Comparison of ENCODE assay signal across 2 cellular contexts in the genomic region with DNA sequence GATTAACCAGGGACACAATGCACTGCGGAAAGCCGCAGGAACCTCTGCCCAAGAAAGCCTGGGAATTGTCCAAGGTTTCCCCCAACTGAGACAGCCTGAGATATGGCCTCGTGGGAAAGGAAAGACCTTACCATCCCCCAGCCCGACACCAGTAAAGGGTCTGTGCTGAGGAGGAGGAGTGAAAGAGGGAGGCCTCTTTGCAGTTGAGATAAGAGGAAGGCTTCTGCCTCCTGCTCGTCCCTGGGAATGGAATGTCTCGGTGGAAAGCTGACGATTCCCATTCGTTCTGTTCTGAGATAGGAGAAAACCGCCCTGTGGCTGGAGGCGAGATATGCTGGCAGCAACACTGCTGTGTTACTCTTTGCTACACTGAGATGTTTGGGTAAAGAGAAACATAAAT. TPM values are rescaled to one million over a fixed set of nuclear protein-coding genes. Genes with fewer than 3 reads are reported as not detected.
"Had no signal": no experiment of that assay in that cellular context is flagged by ENCODE, and none has a peak within 500 bp of the region (broad histone marks: within the 10 kb centered on the region; RNA-seq: fewer than 3 reads in every experiment).

No MANE protein-coding gene starts in this region.

RNA-seq across cellular contexts. Expression of gene NAT8L, which starts 37.5 kb away (rescaled TPM):
- total RNA-seq: bronchial epithelial cell had no signal
- polyA plus RNA-seq: naive thymus-derived CD8-positive, alpha-beta T cell had no signal
